Comparison of ENCODE assay signal across 8 cellular contexts in the genomic region with DNA sequence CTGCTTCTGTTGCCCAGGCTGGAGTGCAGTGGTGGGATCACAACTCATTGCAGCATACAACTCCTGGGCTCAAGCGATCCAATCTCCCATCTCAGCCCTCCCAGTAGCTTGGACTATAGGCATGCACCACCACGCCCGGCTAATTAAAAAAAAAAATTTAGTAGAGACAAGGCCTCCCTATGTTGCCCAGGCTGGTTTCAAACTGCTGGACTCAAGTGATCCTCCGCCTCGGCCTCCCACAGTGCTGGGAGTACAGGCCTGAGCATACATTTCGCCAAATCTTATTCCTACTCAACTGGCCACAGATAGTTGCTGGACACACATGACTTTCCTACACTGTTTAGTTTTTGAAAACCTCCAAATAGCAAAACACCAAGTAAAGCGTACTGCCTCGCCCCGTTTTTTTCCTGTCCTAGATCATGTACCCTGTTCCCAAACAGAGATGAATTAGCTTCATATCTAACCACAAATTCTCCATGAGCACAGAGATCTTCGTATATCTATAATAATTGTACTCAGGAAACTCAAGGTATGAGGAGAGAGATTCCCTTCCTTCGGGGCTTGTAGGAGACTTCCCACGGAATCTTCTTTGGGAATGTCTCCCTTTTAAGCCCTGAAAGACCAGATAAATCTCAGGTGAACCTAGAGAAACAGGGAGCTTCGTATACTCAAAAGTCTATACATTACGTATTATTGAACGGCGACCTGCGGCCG. TPM values are rescaled to one million over a fixed set of nuclear protein-coding genes. Genes with fewer than 3 reads are reported as not detected.
DNase-seq lines count a peak whose midpoint lies in the region; ATAC-seq and TF ChIP-seq lines count a peak whose summit lies in the region.

No MANE protein-coding gene starts in this region.

- intact Hi-C loops in IMR-90 (cut with micrococcal nuclease): no loop called here

- no peak for DNase-seq in IMR-90
- DNase-seq in central memory CD8-positive, alpha-beta T cell (ENCODE audit: low spot score in 2 of 2): no peak
- no peak for DNase-seq in natural killer cell treated with Interleukin-12 subunit alpha and Interleukin-12 subunit beta and Interleukin-15 and Interleukin-18, amount 100 ng/mL, for 72 hours (ENCODE audit: low spot score)

- WGBS in IMR-90 (ENCODE audit: extremely low coverage in 2 of 2, insufficient read length in 1 of 2), 2 experiments: no CpG with 5 or more reads among the region's 18 CpGs

- peak overlapping the region; percentile 99 for H2AFZ ChIP-seq in IMR-90 (replicated peaks; ENCODE audit: low read length, poor library complexity)

- dilution Hi-C loops in IMR-90 (cut with HindIII; ENCODE audit: low sequenced_read_pairs, unreplicated experiment): no loop called here

- no peak overlapping the region for H4K5ac ChIP-seq in IMR-90 (ENCODE audit: low read depth, low read length)

- peak overlapping the region; percentile 25; the same call in 1 of the 2 replicates for H3K56ac ChIP-seq in IMR-90 (ENCODE audit: extremely low read depth, insufficient read depth, low read length)

- H3K9ac ChIP-seq in IMR-90 (ENCODE audit: low read depth, low read length): no peak overlapping the region

- peak overlapping the region; percentile 2; the same call in 1 of the 2 replicates for H3K4me3 ChIP-seq in IMR-90 (ENCODE audit: insufficient read depth, low read depth, low read length)

- H3K18ac ChIP-seq in IMR-90 (ENCODE audit: low read depth, low read length): no peak overlapping the region

- POLR2A ChIA-PET in IMR-90 (lab: Charles Lee; ENCODE audit: unreplicated experiment): no interaction called here

- ATAC-seq in IMR-90 (ENCODE audit: low read depth) (no peak), HG03280 (IDR thresholded peaks at IDR 0.05; ENCODE audit: unreplicated experiment) (no peak), GM18873 (IDR thresholded peaks at IDR 0.05; ENCODE audit: low FRiP score, unreplicated experiment) (no peak), GM21515 (IDR thresholded peaks at IDR 0.05; ENCODE audit: unreplicated experiment) (no peak)
- no peak for ATAC-seq in central memory CD8-positive, alpha-beta T cell (replicated peaks; ENCODE audit: extremely low read depth, poor library complexity, severe bottlenecking)
- ATAC-seq in natural killer cell treated with Interleukin-12 subunit alpha and Interleukin-12 subunit beta and Interleukin-15 and Interleukin-18, amount 100 ng/mL, for 72 hours: no peak
- ATAC-seq in activated CD4-positive, CD25-positive, alpha-beta regulatory T cell treated with anti-CD3 and anti-CD28 coated beads, Interleukin-2, amount 50 U/mL, for 24 hours: no peak

- no TSS peak for BruUV-seq in IMR-90 (replicated peaks; lab: Mats Ljungman, UMichigan)

- H4K20me1 ChIP-seq in IMR-90 (ENCODE audit: insufficient read depth, low read length): peaks cover 15% of the 10 kb centered on the region; the same call in 1 of the 2 replicates

- peaks cover 5 to 14% of the 10 kb centered on the region in 2 experiments; a peak in 3 of 4 replicates for H3K79me1 ChIP-seq in IMR-90 (ENCODE audit: low read depth in 1 of 2, low read length in 2 of 2)

- H4K91ac ChIP-seq in IMR-90 (ENCODE audit: insufficient read depth, low read depth, low read length): peak overlapping the region; percentile 18; the same call in 1 of the 2 replicates

- H3K27ac ChIP-seq in C4-2B (peak overlapping the region; percentile 90), IMR-90 (ENCODE audit: insufficient read depth, low read length) (no peak overlapping the region)

- peak overlapping the region; percentile 98 for H3K4me3 Mint-ChIP-seq in central memory CD8-positive, alpha-beta T cell
- H3K4me3 Mint-ChIP-seq in natural killer cell treated with Interleukin-12 subunit alpha and Interleukin-12 subunit beta and Interleukin-15 and Interleukin-18, amount 100 ng/mL, for 72 hours: peak overlapping the region; percentile 99

- peak overlapping the region; percentile 96 for H3K27ac Mint-ChIP-seq in central memory CD8-positive, alpha-beta T cell (ENCODE audit: low read depth)
- peak overlapping the region; percentile 81 to 97 for H3K27ac Mint-ChIP-seq in natural killer cell treated with Interleukin-12 subunit alpha and Interleukin-12 subunit beta and Interleukin-15 and Interleukin-18, amount 100 ng/mL, for 72 hours

- H3K36me3 Mint-ChIP-seq in central memory CD8-positive, alpha-beta T cell (ENCODE audit: insufficient read depth): peaks cover 9% of the 10 kb centered on the region
- H3K36me3 Mint-ChIP-seq in natural killer cell treated with Interleukin-12 subunit alpha and Interleukin-12 subunit beta and Interleukin-15 and Interleukin-18, amount 100 ng/mL, for 72 hours: no peaks in the 10 kb centered on the region

- in situ Hi-C loops in IMR-90 (cut with MboI; ENCODE audit: low sequenced_read_pairs): no loop called here

- no peaks in the 10 kb centered on the region for H3K9me3 Mint-ChIP-seq in central memory CD8-positive, alpha-beta T cell
- H3K9me3 Mint-ChIP-seq in natural killer cell treated with Interleukin-12 subunit alpha and Interleukin-12 subunit beta and Interleukin-15 and Interleukin-18, amount 100 ng/mL, for 72 hours: no peaks in the 10 kb centered on the region

- H2BK20ac ChIP-seq in IMR-90 (ENCODE audit: low read depth, low read length): no peak overlapping the region

- H3K4me2 ChIP-seq in IMR-90 (ENCODE audit: low read depth, low read length): peak overlapping the region; percentile 51

- no peak overlapping the region for H2BK5ac ChIP-seq in IMR-90 (ENCODE audit: low read depth, low read length, poor library complexity, severe bottlenecking)

- peak overlapping the region; percentile 4 for H2AK9ac ChIP-seq in IMR-90 (replicated peaks; ENCODE audit: low read depth, low read length, poor library complexity)

- no peak overlapping the region for H2AK5ac ChIP-seq in IMR-90 (ENCODE audit: low read depth, low read length)

- no peaks in the 10 kb centered on the region for H3K9me1 ChIP-seq in IMR-90 (ENCODE audit: insufficient read depth, low read length)

- H2BK15ac ChIP-seq in IMR-90 (ENCODE audit: low read depth, low read length): no peak overlapping the region

- H3K9me3 ChIP-seq in IMR-90 (ENCODE audit: control insufficient read depth, insufficient read depth, low read length): no peaks in the 10 kb centered on the region

- no peak overlapping the region for H2BK120ac ChIP-seq in IMR-90 (ENCODE audit: low read depth, low read length)

- TF ChIP-seq RAD21 in IMR-90 (IDR thresholded peaks at IDR 0.05; ENCODE audit: low read length): no peak

- peak overlapping the region; percentile 4; the same call in 1 of the 2 replicates for H3K4ac ChIP-seq in IMR-90 (ENCODE audit: low read depth, low read length)

- no peak for TF ChIP-seq CTCF in C4-2B (conservative IDR thresholded peaks at IDR 0.05)
- TF ChIP-seq CTCF in IMR-90 (conservative IDR thresholded peaks at IDR 0.05; ENCODE audit: low read depth, low read length): no peak

- no peaks in the 10 kb centered on the region for H3K4me1 ChIP-seq in IMR-90 (ENCODE audit: control insufficient read depth, insufficient read depth, low read length)

- no peak for TF ChIP-seq POLR2A in IMR-90 (IDR thresholded peaks at IDR 0.05; ENCODE audit: low read depth, low read length)

- peak overlapping the region; percentile 47 to 71 for H4K8ac ChIP-seq in IMR-90 (ENCODE audit: low read depth in 2 of 2, low read length in 2 of 2)

- peaks cover 27% of the 10 kb centered on the region for H3K27me3 Mint-ChIP-seq in central memory CD8-positive, alpha-beta T cell
- peaks cover 0 to 11% of the 10 kb centered on the region in 2 donors for H3K27me3 Mint-ChIP-seq in natural killer cell treated with Interleukin-12 subunit alpha and Interleukin-12 subunit beta and Interleukin-15 and Interleukin-18, amount 100 ng/mL, for 72 hours

- no peak overlapping the region for H3K23ac ChIP-seq in IMR-90 (ENCODE audit: low read depth, low read length)

- no peak overlapping the region for H3K14ac ChIP-seq in IMR-90 (replicated peaks; ENCODE audit: low read depth, low read length)

- CTCF ChIA-PET in IMR-90 (lab: Yijun Ruan, JAX): no interaction called here

- no peaks in the 10 kb centered on the region; the same call in 1 of the 2 replicates for H3K36me3 ChIP-seq in IMR-90 (ENCODE audit: control insufficient read depth, insufficient read depth, low read length)

- peaks cover 31% of the 10 kb centered on the region for H3K4me1 Mint-ChIP-seq in central memory CD8-positive, alpha-beta T cell
- peaks cover 19 to 31% of the 10 kb centered on the region in 2 donors for H3K4me1 Mint-ChIP-seq in natural killer cell treated with Interleukin-12 subunit alpha and Interleukin-12 subunit beta and Interleukin-15 and Interleukin-18, amount 100 ng/mL, for 72 hours (ENCODE audit: low read depth in 2 of 2)

- no peaks in the 10 kb centered on the region for H3K27me3 ChIP-seq in IMR-90 (ENCODE audit: control insufficient read depth, insufficient read depth, low read length)

TF ChIP-seq in IMR-90, 13 proteins besides CTCF, POLR2A, EP300 and RAD21 (continues in another document):
- no peak for TF ChIP-seq FOS (IDR thresholded peaks at IDR 0.05; ENCODE audit: low read depth, low read length)
- no peak for TF ChIP-seq SMC3 (IDR thresholded peaks at IDR 0.05; ENCODE audit: low read depth, low read length)

RNA-seq across cellular contexts. Expression of a gene that starts 0.6 kb away (rescaled TPM):
- total RNA-seq in IMR-90 (2012; rRNA removed): 4.7 and 11.1 TPM in 2 replicates
- 3.0 and 3.1 TPM in 2 replicates for polyA plus RNA-seq in IMR-90 (2012; rRNA removed)
- polyA plus RNA-seq in IMR-90 (2012; cell fraction: cytosol; rRNA removed): 1.3 and 1.8 TPM in 2 replicates
- polyA plus RNA-seq in IMR-90 (2012; cell fraction: nucleus; rRNA removed; ENCODE audit: low replicate concordance): 1.3 and 1.4 TPM in 2 replicates
- 10 to 100 TPM; 13.5 to 22.1 TPM for total RNA-seq in natural killer cell treated with Interleukin-12 subunit alpha and Interleukin-12 subunit beta and Interleukin-15 and Interleukin-18, amount 100 ng/mL, for 72 hours

RNA-seq across cellular contexts. Expression of a gene that starts 44.8 kb away (rescaled TPM):
- total RNA-seq in IMR-90 (2012; rRNA removed): 3.8 and 6.9 TPM in 2 replicates
- 3.2 and 4.0 TPM in 2 replicates for polyA plus RNA-seq in IMR-90 (2012; rRNA removed)
- 0.36 and 0.38 TPM in 2 replicates for polyA plus RNA-seq in IMR-90 (2012; cell fraction: cytosol; rRNA removed)
- polyA plus RNA-seq in IMR-90 (2012; cell fraction: nucleus; rRNA removed; ENCODE audit: low replicate concordance): 1.4 and 9.5 TPM in 2 replicates
- total RNA-seq in natural killer cell treated with Interleukin-12 subunit alpha and Interleukin-12 subunit beta and Interleukin-15 and Interleukin-18, amount 100 ng/mL, for 72 hours: 10 to 100 TPM; 10.7 to 13.9 TPM

RNA-seq across cellular contexts. Expression of a gene that starts 44.9 kb away (rescaled TPM):
- total RNA-seq in IMR-90 (2012; rRNA removed): 16.8 and 18.3 TPM in 2 replicates
- polyA plus RNA-seq in IMR-90 (2012; rRNA removed): 14.2 and 15.0 TPM in 2 replicates
- 2.8 and 8.5 TPM in 2 replicates for polyA plus RNA-seq in IMR-90 (2012; cell fraction: cytosol; rRNA removed)
- polyA plus RNA-seq in IMR-90 (2012; cell fraction: nucleus; rRNA removed; ENCODE audit: low replicate concordance): 5.5 TPM in 2 replicates
- 10 to 100 TPM; 21.8 to 33.8 TPM for total RNA-seq in natural killer cell treated with Interleukin-12 subunit alpha and Interleukin-12 subunit beta and Interleukin-15 and Interleukin-18, amount 100 ng/mL, for 72 hours

RNA-seq across cellular contexts. Expression of a gene that starts 59.5 kb away (rescaled TPM):
- 0.18 and 0.28 TPM in 2 replicates for total RNA-seq in IMR-90 (2012; rRNA removed)
- 0.21 TPM in 1 of 2 replicates, not detected in the other for polyA plus RNA-seq in IMR-90 (2012; rRNA removed)
- polyA plus RNA-seq in IMR-90 (2012; cell fraction: cytosol; rRNA removed): 0.02 TPM in 1 of 2 replicates, not detected in the other
- 0.13 TPM in 1 of 2 replicates, not detected in the other for polyA plus RNA-seq in IMR-90 (2012; cell fraction: nucleus; rRNA removed; ENCODE audit: low replicate concordance)
- total RNA-seq in natural killer cell treated with Interleukin-12 subunit alpha and Interleukin-12 subunit beta and Interleukin-15 and Interleukin-18, amount 100 ng/mL, for 72 hours: 1 to 10 TPM in 1 of 2 donors, under 1 TPM in 1; 0.48 to 2.2 TPM
